ENCODE assay signal across 30 cellular contexts in the genomic region with DNA sequence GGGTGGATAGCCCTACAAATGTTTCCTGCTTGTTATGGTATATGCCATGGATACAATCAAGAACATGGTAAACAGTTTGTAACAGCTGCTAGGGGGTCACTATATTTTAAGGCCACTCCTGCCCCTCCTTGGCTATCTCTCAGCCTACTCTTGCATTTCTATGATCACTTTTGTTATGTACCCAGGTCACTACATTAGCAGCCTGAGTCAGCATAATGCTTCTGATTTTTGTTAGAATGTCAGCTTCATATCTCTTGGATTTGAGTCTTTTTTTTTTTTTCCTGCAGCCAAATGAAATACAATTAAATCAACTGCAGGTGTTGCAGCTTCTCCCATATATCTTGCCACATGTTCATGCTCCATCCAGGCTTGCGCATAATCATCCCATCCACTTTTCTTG.
"Had no signal": no experiment of that assay in that cellular context is flagged by ENCODE, and none has a peak within 500 bp of the region (broad histone marks: within the 10 kb centered on the region; RNA-seq: fewer than 3 reads in every experiment).

No MANE protein-coding gene starts in this region.

- H3K4me2 ChIP-seq: neural progenitor cell, smooth muscle cell had no signal

- H3K4me1 Mint-ChIP-seq: natural killer cell; nephron; neural progenitor cell; stimulated activated memory B cell treated with anti-CD40 and anti-IgM and Interleukin-4, amounts not matched to agents 10 μg/mL and 1 μg/mL and 100 μg/mL, for 72 hours; stimulated activated naive CD8-positive, alpha-beta T cell treated with anti-CD3 and anti-CD28 coated beads, Interleukin-15, amount 100 ng/mL, for 72 hours had no signal

- H3K4me3 Mint-ChIP-seq: natural killer cell; nephron; neural progenitor cell; stimulated activated memory B cell treated with anti-CD40 and anti-IgM and Interleukin-4, amounts not matched to agents 10 μg/mL and 1 μg/mL and 100 μg/mL, for 72 hours; stimulated activated naive CD8-positive, alpha-beta T cell treated with anti-CD3 and anti-CD28 coated beads, Interleukin-15, amount 100 ng/mL, for 72 hours; type B pancreatic cell had no signal

- DNase-seq: natural killer cell; occipital lobe; ovary; psoas muscle; spleen; stimulated activated CD4-positive, alpha-beta T cell treated with anti-CD3 and anti-CD28 coated beads, Interleukin-12 subunit alpha, Interleukin-12 subunit beta, amount 100 ng/mL, for 4 hours; stimulated activated CD4-positive, alpha-beta T cell treated with anti-CD3 and anti-CD28 coated beads, Interleukin-1b, Interleukin-23, amount 100 ng/mL, for 48 hours; stimulated activated CD4-positive, alpha-beta T cell treated with anti-CD3 and anti-CD28 coated beads, Interleukin-4, amount 100 ng/mL, for 1 hour; stimulated activated CD4-positive, alpha-beta T cell treated with anti-CD3 and anti-CD28 coated beads, Interleukin-4, amount 100 ng/mL, for 4 hours; stimulated activated CD8-positive, alpha-beta memory T cell treated with anti-CD3 and anti-CD28 coated beads, Interleukin-4, amount 100 ng/mL, for 48 hours; stimulated activated naive CD4-positive, alpha-beta T cell; stimulated activated naive CD8-positive, alpha-beta T cell treated with anti-CD3 and anti-CD28 coated beads, Interleukin-15, amount 100 ng/mL, for 72 hours; stimulated activated naive CD8-positive, alpha-beta T cell treated with anti-CD3 and anti-CD28 coated beads, Interleukin-15, Interleukin-2, amounts not matched to agents 100 U/mL and 50 U/mL, for 24 hours; substantia nigra; testis; tibial artery; transverse colon; upper lobe of right lung; uterus had no signal

- H3K36me3 ChIP-seq: neural progenitor cell, ovary, spleen, suprapubic skin, tibial artery, transverse colon, upper lobe of right lung, uterus had no signal

- H3K79me2 ChIP-seq: parathyroid adenoma had no signal

- H3K4me1 ChIP-seq: neural progenitor cell, parathyroid adenoma, psoas muscle, spleen, suprapubic skin, testis, tibial artery, transverse colon, upper lobe of right lung, uterus had no signal

- H2AFZ ChIP-seq: neural progenitor cell, parathyroid adenoma had no signal

- H3K9me3 Mint-ChIP-seq: neural progenitor cell, type B pancreatic cell had no signal

- H3K27ac Mint-ChIP-seq: natural killer cell; nephron; neural progenitor cell; progenitor cell of endocrine pancreas; stimulated activated memory B cell treated with anti-CD40 and anti-IgM and Interleukin-4, amounts not matched to agents 10 μg/mL and 1 μg/mL and 100 μg/mL, for 72 hours; stimulated activated naive CD8-positive, alpha-beta T cell treated with anti-CD3 and anti-CD28 coated beads, Interleukin-15, amount 100 ng/mL, for 72 hours; type B pancreatic cell had no signal

- H3K27me3 Mint-ChIP-seq: progenitor cell of endocrine pancreas; stimulated activated memory B cell treated with anti-CD40 and anti-IgM and Interleukin-4, amounts not matched to agents 10 μg/mL and 1 μg/mL and 100 μg/mL, for 72 hours; stimulated activated naive CD8-positive, alpha-beta T cell treated with anti-CD3 and anti-CD28 coated beads, Interleukin-15, amount 100 ng/mL, for 72 hours; type B pancreatic cell had no signal

- ATAC-seq: natural killer cell; psoas muscle; right cardiac atrium; sciatic nerve; stimulated activated naive CD8-positive, alpha-beta T cell treated with anti-CD3 and anti-CD28 coated beads, Interleukin-15, amount 100 ng/mL, for 72 hours; stimulated activated naive CD8-positive, alpha-beta T cell treated with anti-CD3 and anti-CD28 coated beads, Interleukin-15, Interleukin-2, amounts not matched to agents 100 U/mL and 50 U/mL, for 24 hours; upper lobe of right lung had no signal

- H3K27ac ChIP-seq: neural progenitor cell, ovary, parathyroid adenoma, psoas muscle, skin epidermis, spleen, suprapubic skin, testis, tibial artery, transverse colon, upper lobe of right lung, uterus had no signal

- H3K9me3 ChIP-seq: ovary, psoas muscle, suprapubic skin, testis, tibial artery, transverse colon, upper lobe of right lung, uterus had no signal

- H3K27me3 ChIP-seq: neural progenitor cell, ovary, spleen, suprapubic skin, testis, tibial artery, transverse colon, upper lobe of right lung, uterus had no signal

- H3K36me3 Mint-ChIP-seq: natural killer cell; neural progenitor cell; stimulated activated memory B cell treated with anti-CD40 and anti-IgM and Interleukin-4, amounts not matched to agents 10 μg/mL and 1 μg/mL and 100 μg/mL, for 72 hours; type B pancreatic cell had no signal

- H3K4me3 ChIP-seq: neural progenitor cell, ovary, psoas muscle, skin epidermis, smooth muscle cell, spleen, suprapubic skin, testis, tibial artery, transverse colon, upper lobe of right lung, uterus had no signal
